Comparison of ENCODE assay signal across 34 cellular contexts in the genomic region with DNA sequence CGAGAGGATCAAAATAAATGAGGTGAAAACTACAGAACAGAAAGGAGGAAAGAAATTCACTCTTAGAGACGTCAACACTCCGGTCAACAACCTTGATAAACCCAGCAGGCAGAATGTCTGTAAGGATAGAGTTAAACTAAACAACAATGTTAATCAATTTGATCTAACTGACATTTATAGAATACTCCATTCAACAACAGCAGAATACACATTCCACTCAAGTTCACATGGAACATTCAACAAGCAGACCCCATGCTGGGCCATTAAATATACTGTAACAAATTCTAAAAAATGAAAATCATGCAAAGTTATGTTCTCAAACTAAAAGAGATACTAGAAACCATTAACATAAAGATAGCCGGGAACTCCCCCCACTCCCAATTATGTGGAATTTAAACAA.
"Had no signal": no experiment of that assay in that cellular context is flagged by ENCODE, and none has a peak within 500 bp of the region (broad histone marks: within the 10 kb centered on the region; RNA-seq: fewer than 3 reads in every experiment).

No MANE protein-coding gene starts in this region.

- H3K4me3 Mint-ChIP-seq: activated CD4-positive, alpha-beta memory T cell treated with anti-CD3 and anti-CD28 coated beads, Interleukin-2, amount 10 ng/mL, durations not matched to agents 7 days and 5 days; activated CD4-positive, alpha-beta T cell treated with anti-CD3 and anti-CD28 coated beads for 36 hours; activated CD8-positive, alpha-beta memory T cell treated with anti-CD3 and anti-CD28 coated beads, Interleukin-2, amount 10 ng/mL, durations not matched to agents 7 days and 5 days; activated naive CD8-positive, alpha-beta T cell treated with anti-CD3 and anti-CD28 coated beads for 36 hours; T-helper 1 cell treated with Interleukin-12 subunit alpha and Interleukin-12 subunit beta and Interleukin-4 antibody, amounts not matched to agents 30 μg/mL and 1 μg/mL, for 36 hours; T-helper 2 cell treated with Interferon-gamma antibody and Interleukin-4, amounts not matched to agents 5 μg/mL and 100 μg/mL, for 36 hours; WTC11 had no signal

- H3K36me3 ChIP-seq: ascending aorta, breast epithelium had no signal

- H3K27me3 Mint-ChIP-seq: activated CD4-positive, alpha-beta memory T cell treated with anti-CD3 and anti-CD28 coated beads, Interleukin-2, amount 10 ng/mL, durations not matched to agents 7 days and 5 days; activated CD4-positive, alpha-beta T cell treated with anti-CD3 and anti-CD28 coated beads for 36 hours; activated CD8-positive, alpha-beta memory T cell treated with anti-CD3 and anti-CD28 coated beads, Interleukin-2, amount 10 ng/mL, durations not matched to agents 7 days and 5 days; activated naive CD8-positive, alpha-beta T cell treated with anti-CD3 and anti-CD28 coated beads for 36 hours had no signal

- FAIRE-seq: RCC 7860, TTC549 had no signal

- H3K4me3 ChIP-seq: ascending aorta, body of pancreas, breast epithelium, PC-9 had no signal

- H3K4me1 ChIP-seq: body of pancreas, breast epithelium had no signal

- ATAC-seq: activated CD4-positive, alpha-beta T cell treated with anti-CD3 and anti-CD28 coated beads for 36 hours; activated CD4-positive, CD25-positive, alpha-beta regulatory T cell treated with anti-CD3 and anti-CD28 coated beads, Interleukin-2, amount 50 U/mL, for 24 hours; activated CD8-positive, alpha-beta memory T cell treated with anti-CD3 and anti-CD28 coated beads, Interleukin-2, amount 10 ng/mL, durations not matched to agents 7 days and 5 days; body of pancreas; Right ventricle myocardium inferior; WTC11 had no signal

- H3K4me1 Mint-ChIP-seq: activated CD4-positive, alpha-beta memory T cell treated with anti-CD3 and anti-CD28 coated beads, Interleukin-2, amount 10 ng/mL, durations not matched to agents 7 days and 5 days; activated CD8-positive, alpha-beta memory T cell treated with anti-CD3 and anti-CD28 coated beads, Interleukin-2, amount 10 ng/mL, durations not matched to agents 7 days and 5 days had no signal

- H3K9me3 ChIP-seq: ascending aorta, body of pancreas, breast epithelium had no signal

- DNase-seq: activated CD4-positive, alpha-beta memory T cell treated with anti-CD3 and anti-CD28 coated beads, Interleukin-2, amount 10 ng/mL, durations not matched to agents 7 days and 5 days; activated CD4-positive, alpha-beta T cell treated with anti-CD3 and anti-CD28 coated beads for 36 hours; activated CD8-positive, alpha-beta memory T cell treated with anti-CD3 and anti-CD28 coated beads for 24 hours; activated CD8-positive, alpha-beta memory T cell treated with anti-CD3 and anti-CD28 coated beads, Interleukin-2, amount 10 ng/mL, durations not matched to agents 7 days and 5 days; activated CD8-positive, alpha-beta memory T cell treated with anti-CD3 and anti-CD28 coated beads, Interleukin-2, amount 50 U/mL, for 48 hours; activated effector memory CD4-positive, alpha-beta T cell treated with Interleukin-2 at 50 U/mL for 16 hours; activated naive CD4-positive, alpha-beta T cell; activated naive CD4-positive, alpha-beta T cell treated with anti-CD3 and anti-CD28 coated beads, Interleukin-2, amount 50 U/mL, for 16 hours; activated naive CD8-positive, alpha-beta T cell treated with anti-CD3 and anti-CD28 coated beads for 36 hours; activated T-cell treated with anti-CD3 and anti-CD28 coated beads, Interleukin-2, amount 50 U/mL, for 48 hours; amniotic stem cell; body of pancreas; Karpas-422; KBM-7; NCI-H1105; NCI-H1417 treated with DMSO at 0.1 percent for 48 hours; NCI-H187 treated with DMSO at 0.1 percent for 48 hours; NCI-H2081; NCI-H345; NCI-H510A; NCI-H526; NCI-H748 treated with DMSO at 0.1 percent for 48 hours; NK-92 treated with Interleukin-12 subunit alpha and Interleukin-12 subunit beta, amount 100 ng/mL, for 24 hours; PC-9 had no signal

- H3K27ac Mint-ChIP-seq: activated CD4-positive, alpha-beta memory T cell treated with anti-CD3 and anti-CD28 coated beads, Interleukin-2, amount 10 ng/mL, durations not matched to agents 7 days and 5 days; activated CD4-positive, alpha-beta T cell treated with anti-CD3 and anti-CD28 coated beads for 36 hours; activated CD8-positive, alpha-beta memory T cell treated with anti-CD3 and anti-CD28 coated beads, Interleukin-2, amount 10 ng/mL, durations not matched to agents 7 days and 5 days; activated naive CD8-positive, alpha-beta T cell treated with anti-CD3 and anti-CD28 coated beads for 36 hours; T-helper 1 cell treated with Interleukin-12 subunit alpha and Interleukin-12 subunit beta and Interleukin-4 antibody, amounts not matched to agents 30 μg/mL and 1 μg/mL, for 36 hours; T-helper 2 cell treated with Interferon-gamma antibody and Interleukin-4, amounts not matched to agents 5 μg/mL and 100 μg/mL, for 36 hours; WTC11 had no signal

- H3K9me3 Mint-ChIP-seq: activated CD4-positive, alpha-beta memory T cell treated with anti-CD3 and anti-CD28 coated beads, Interleukin-2, amount 10 ng/mL, durations not matched to agents 7 days and 5 days; activated naive CD8-positive, alpha-beta T cell treated with anti-CD3 and anti-CD28 coated beads for 36 hours; T-helper 1 cell treated with Interleukin-12 subunit alpha and Interleukin-12 subunit beta and Interleukin-4 antibody, amounts not matched to agents 30 μg/mL and 1 μg/mL, for 36 hours; T-helper 2 cell treated with Interferon-gamma antibody and Interleukin-4, amounts not matched to agents 5 μg/mL and 100 μg/mL, for 36 hours had no signal

- H3K27ac ChIP-seq: ascending aorta, body of pancreas, breast epithelium, PC-9, RWPE1 had no signal

- H3K27me3 ChIP-seq: ascending aorta, body of pancreas, breast epithelium had no signal
